8 cellular contexts compared by ENCODE assay signal in the genomic region with DNA sequence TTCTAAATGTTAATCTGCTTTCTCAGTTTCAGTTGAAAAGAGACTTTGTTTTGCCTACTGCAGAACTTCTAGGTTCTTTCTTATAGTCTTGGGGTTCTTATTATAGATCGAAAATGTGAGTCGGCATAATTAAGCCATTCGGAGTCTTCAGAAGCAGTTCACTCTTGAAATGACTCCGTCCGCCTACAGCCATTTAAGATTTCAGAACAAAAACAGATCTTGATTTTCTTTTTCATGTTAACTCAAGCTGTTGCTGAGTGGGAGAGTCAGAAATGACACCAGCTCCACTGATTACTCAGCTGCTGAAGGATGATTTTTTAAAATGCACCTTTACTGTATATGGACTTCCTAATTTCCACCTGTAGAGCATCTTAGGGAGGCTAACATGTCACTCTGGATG. TPM values are rescaled to one million over a fixed set of nuclear protein-coding genes. Genes with fewer than 3 reads are reported as not detected.
A peak's percentile ranks its signal among the peaks of the same experiment; 100 is the strongest.
DNase-seq lines count a peak whose midpoint lies in the region; ATAC-seq, FAIRE-seq and TF ChIP-seq lines count a peak whose summit lies in the region.

No MANE protein-coding gene starts in this region.

- H3K27ac ChIP-seq in GM12878 (ENCODE audit: control insufficient read depth, insufficient read depth) (peak overlapping the region; percentile 41; the same call in 1 of the 2 replicates), upper lobe of right lung (no peak overlapping the region)

- DNase-seq in activated T-cell treated with anti-CD3 and anti-CD28 coated beads for 24 hours (ENCODE audit: low read depth) = peak; percentile 62
- no peak for DNase-seq in activated T-cell treated with anti-CD3 and anti-CD28 coated beads, Interleukin-2, amount 50 U/mL, for 1 hour
- DNase-seq in GM12878 (ENCODE audit: low read depth, low spot score) = peak; percentile 93
- no peak for DNase-seq in upper lobe of right lung
- DNase-seq in occipital lobe (lab: John Stamatoyannopoulos, UW) = no peak
- DNase-seq in glomerular visceral epithelial cell (ENCODE audit: extremely low spot score) = no peak
- no peak for DNase-seq in NCI-H2029 treated with DMSO at 0.1 percent for 48 hours (lab: John Stamatoyannopoulos, UW)

- RAD21 ChIA-PET in GM12878 (lab: Charles Lee; ENCODE audit: unreplicated experiment) = interaction anchor here (0.9 to 2.8 kb wide), 10 partner anchors 12 to 121 kb away, joined by 3 to 22 read pairs (median 4); no protein-coding TSS in a partner anchor

- H3K27me3 ChIP-seq in GM12878 (replicated peaks in 1 of 2; ENCODE audit: control insufficient read depth in 2 of 2, insufficient read depth in 2 of 2, low read length in 1 of 2) = no peaks in the 10 kb centered on the region; a peak in 1 of 4 replicates
- H3K27me3 ChIP-seq in upper lobe of right lung = peaks cover 23% of the 10 kb centered on the region

- peak; percentile 81 for FAIRE-seq in GM12878 (lab: Jason Lieb, UNC)

- peak; percentile 59 for ATAC-seq in HG03135 (IDR thresholded peaks at IDR 0.05; ENCODE audit: unreplicated experiment)
- ATAC-seq in GM12878 = peak; percentile 52
- ATAC-seq in upper lobe of right lung = no peak

- intact Hi-C loops in GM12878 (cut with micrococcal nuclease; ENCODE audit: unreplicated experiment) = loop anchor here (1.0 to 5.0 kb wide), 4 partner anchors 43 to 455 kb away; no protein-coding TSS in a partner anchor
- intact Hi-C loops in upper lobe of right lung (cut with DNase I) = no loop called here

- H3K9ac ChIP-seq in GM12878 (ENCODE audit: control insufficient read depth, insufficient read depth, low read length) = no peak overlapping the region

- no TSS peak for BruUV-seq in GM12878 (replicated peaks; lab: Mats Ljungman, UMichigan)

- TF ChIP-seq CTCF in GM12878 (IDR thresholded peaks at IDR 0.05 in 2 of 3, conservative IDR thresholded peaks at IDR 0.05 in 1 of 3; ENCODE audit: control insufficient read depth in 2 of 3, extremely low read depth in 1 of 3, insufficient read depth in 1 of 3, low read depth in 3 of 3, low read length in 3 of 3) (no peak), upper lobe of right lung (IDR thresholded peaks at IDR 0.05) (no peak)

- SMC1A ChIA-PET in GM12878 (lab: Charles Lee; ENCODE audit: uncharacterized antibody, unreplicated experiment) = interaction anchor here (0.5 to 3.4 kb wide), 16 partner anchors 10 to 1146 kb away, joined by 3 to 22 read pairs (median 6); no protein-coding TSS in a partner anchor

- no peak overlapping the region for H2AFZ ChIP-seq in GM12878 (ENCODE audit: control insufficient read depth, low read depth, low read length)

- POLR2A ChIA-PET in GM12878 (lab: Charles Lee) = interaction anchor here (0.6 to 1.8 kb wide), 3 partner anchors 10 to 142 kb away, joined by 4 to 7 read pairs (median 5); no protein-coding TSS in a partner anchor

- no peak for TF ChIP-seq POLR2A in GM12878 (IDR thresholded peaks at IDR 0.05; ENCODE audit: low read depth, low read length)

- H3K4me1 ChIP-seq in GM12878 (ENCODE audit: control insufficient read depth, insufficient read depth, low read length) (peaks cover 56% of the 10 kb centered on the region), upper lobe of right lung (peaks cover 24% of the 10 kb centered on the region)

- peak overlapping the region; percentile 22; the same call in 1 of the 2 replicates for H3K4me3 ChIP-seq in GM12878
- H3K4me3 ChIP-seq in upper lobe of right lung = peak overlapping the region; percentile 51

- H3K36me3 ChIP-seq in GM12878 (ENCODE audit: control insufficient read depth in 2 of 2, insufficient read depth in 2 of 2, low read length in 1 of 2) (peaks cover 3 to 21% of the 10 kb centered on the region in 2 experiments), upper lobe of right lung (peaks cover 26% of the 10 kb centered on the region)

- H3K79me2 ChIP-seq in GM12878 (ENCODE audit: control insufficient read depth, insufficient read depth, low read length) = peaks cover 34% of the 10 kb centered on the region

- CTCF ChIA-PET in GM12878 (lab: Yijun Ruan, JAX) = interaction anchor here (1.4 to 2.3 kb wide), 4 partner anchors 9 to 121 kb away, joined by 3 to 8 read pairs (median 5); no protein-coding TSS in a partner anchor

- H4K20me1 ChIP-seq in GM12878 (ENCODE audit: control insufficient read depth, insufficient read depth) = peaks cover 5% of the 10 kb centered on the region

- in situ Hi-C loops in GM12878 (cut with MboI) = loop anchor here (10.0 kb wide), 1 partner anchor 63 kb away; no protein-coding TSS in a partner anchor

- 2% methylated on average over 5 of the region's 5 CpGs for WGBS in GM12878 (ENCODE audit: insufficient coverage, insufficient replicate concordance, low lambda C conversion rate, missing lambda C conversion rate)

- H3K9me3 ChIP-seq in GM12878 (replicated peaks; ENCODE audit: control insufficient read depth, insufficient read depth, low read length) = no peaks in the 10 kb centered on the region; the same call in 1 of the 3 replicates
- H3K9me3 ChIP-seq in upper lobe of right lung = no peaks in the 10 kb centered on the region

- TF ChIP-seq EP300 in GM12878 (IDR thresholded peaks at IDR 0.05; ENCODE audit: borderline replicate concordance in 1 of 2, control insufficient read depth in 1 of 2, low read depth in 2 of 2, low read length in 2 of 2) = peak; percentile 90 to 93

- TF ChIP-seq RAD21 in GM12878 (IDR thresholded peaks at IDR 0.05; ENCODE audit: insufficient read depth, low read depth, low read length) = peak; percentile 29; the same call in 1 of the 2 replicates

- H3K4me2 ChIP-seq in GM12878 (ENCODE audit: control insufficient read depth, insufficient read depth) = no peak overlapping the region; the same call in 1 of the 2 replicates

TF ChIP-seq in GM12878, 131 proteins besides CTCF, POLR2A, EP300 and RAD21 (continues in another document):
- TF ChIP-seq POU2F2 (IDR thresholded peaks at IDR 0.05; ENCODE audit: borderline replicate concordance, low read depth, low read length) (peak; percentile 96), CREB1 (IDR thresholded peaks at IDR 0.05; ENCODE audit: low read depth) (peak; percentile 69), MTA3 (IDR thresholded peaks at IDR 0.05; ENCODE audit: borderline replicate concordance, low read length) (peak; percentile 96; the same call in 1 of the 2 replicates), NR2F1 (conservative IDR thresholded peaks at IDR 0.05) (peak; percentile 94), TCF7 (IDR thresholded peaks at IDR 0.05; ENCODE audit: borderline replicate concordance) (peak; percentile 83), WRNIP1 (IDR thresholded peaks at IDR 0.05; ENCODE audit: borderline replicate concordance, low read depth, low read length) (no peak), MEF2A (IDR thresholded peaks at IDR 0.05; ENCODE audit: insufficient read depth, low read depth, low read length) (peak; percentile 99), JUND (IDR thresholded peaks at IDR 0.05; ENCODE audit: low read depth, low read length) (peak; percentile 93), PAX5 (IDR thresholded peaks at IDR 0.05; ENCODE audit: borderline replicate concordance, low read depth, low read length) (peak; percentile 97), ZZZ3 (IDR thresholded peaks at IDR 0.05; ENCODE audit: control insufficient read depth, insufficient read length, low read depth) (no peak), NBN (IDR thresholded peaks at IDR 0.05) (0 out of 2 replicates have a peak, but pooled peaks have one; percentile 43), TAF1 (IDR thresholded peaks at IDR 0.05; ENCODE audit: borderline replicate concordance, low read depth, low read length) (no peak)
- TF ChIP-seq, protein P1, sequence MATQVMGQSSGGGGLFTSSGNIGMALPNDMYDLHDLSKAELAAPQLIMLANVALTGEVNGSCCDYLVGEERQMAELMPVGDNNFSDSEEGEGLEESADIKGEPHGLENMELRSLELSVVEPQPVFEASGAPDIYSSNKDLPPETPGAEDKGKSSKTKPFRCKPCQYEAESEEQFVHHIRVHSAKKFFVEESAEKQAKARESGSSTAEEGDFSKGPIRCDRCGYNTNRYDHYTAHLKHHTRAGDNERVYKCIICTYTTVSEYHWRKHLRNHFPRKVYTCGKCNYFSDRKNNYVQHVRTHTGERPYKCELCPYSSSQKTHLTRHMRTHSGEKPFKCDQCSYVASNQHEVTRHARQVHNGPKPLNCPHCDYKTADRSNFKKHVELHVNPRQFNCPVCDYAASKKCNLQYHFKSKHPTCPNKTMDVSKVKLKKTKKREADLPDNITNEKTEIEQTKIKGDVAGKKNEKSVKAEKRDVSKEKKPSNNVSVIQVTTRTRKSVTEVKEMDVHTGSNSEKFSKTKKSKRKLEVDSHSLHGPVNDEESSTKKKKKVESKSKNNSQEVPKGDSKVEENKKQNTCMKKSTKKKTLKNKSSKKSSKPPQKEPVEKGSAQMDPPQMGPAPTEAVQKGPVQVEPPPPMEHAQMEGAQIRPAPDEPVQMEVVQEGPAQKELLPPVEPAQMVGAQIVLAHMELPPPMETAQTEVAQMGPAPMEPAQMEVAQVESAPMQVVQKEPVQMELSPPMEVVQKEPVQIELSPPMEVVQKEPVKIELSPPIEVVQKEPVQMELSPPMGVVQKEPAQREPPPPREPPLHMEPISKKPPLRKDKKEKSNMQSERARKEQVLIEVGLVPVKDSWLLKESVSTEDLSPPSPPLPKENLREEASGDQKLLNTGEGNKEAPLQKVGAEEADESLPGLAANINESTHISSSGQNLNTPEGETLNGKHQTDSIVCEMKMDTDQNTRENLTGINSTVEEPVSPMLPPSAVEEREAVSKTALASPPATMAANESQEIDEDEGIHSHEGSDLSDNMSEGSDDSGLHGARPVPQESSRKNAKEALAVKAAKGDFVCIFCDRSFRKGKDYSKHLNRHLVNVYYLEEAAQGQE (IDR thresholded peaks at IDR 0.05; ENCODE audit: low read depth, low read length) = peak; percentile 45; the same call in 1 of the 2 replicates

RNA-seq across cellular contexts. Expression of gene PRDM1, which starts 15.9 kb away (rescaled TPM):
- total RNA-seq in GM12878 (2013; cell fraction: nucleolus; rRNA removed) = 7.9 and 9.9 TPM in 2 replicates
- total RNA-seq in GM12878 (2014; rRNA removed) (3.7 and 4.0 TPM in 2 replicates), GM12878 (2014; rRNA removed; fragmentation: Illumina TruSeq; extraction: Trizol) (4.0 and 4.1 TPM in 2 replicates), GM12878 (2021) (7.7 and 8.4 TPM in 2 replicates), upper lobe of right lung (17.5 TPM), occipital lobe (1.4 TPM)
- polyA plus RNA-seq in GM12878 (2011; ENCODE audit: low read depth) = 8.1 TPM
- polyA plus RNA-seq in GM12878 (2011; rRNA removed) (4.0 and 4.2 TPM in 2 replicates), GM12878 (2014; fragmentation: Illumina TruSeq; extraction: Trizol) (5.1 and 6.4 TPM in 2 replicates), GM12878 (2014; fragmentation: Nextera tagmentation; extraction: Ambion mirVana) (1 to 10 TPM; 1.9 to 2.8 TPM), GM12878 (2014; rRNA removed) (2.0 and 4.0 TPM in 2 replicates), GM12878 (2016; fragmentation: Nextera tagmentation; extraction: Ambion mirVana) (10 to 100 TPM; 13.6 to 15.8 TPM)
- polyA plus RNA-seq in GM12878 (2011; cell fraction: cytosol; rRNA removed) = 3.8 and 4.5 TPM in 2 replicates
- polyA plus RNA-seq in GM12878 (2011; cell fraction: nucleus; rRNA removed) = 7.9 and 9.8 TPM in 2 replicates
- 11.0 and 12.0 TPM in 2 replicates for polyA plus RNA-seq in GM12878 (2012)
- polyA minus RNA-seq in GM12878 (2011; rRNA and poly(A)+ RNA removed) = 8.2 and 10.9 TPM in 2 replicates
- 3.6 and 6.0 TPM in 2 replicates for polyA minus RNA-seq in GM12878 (2011; cell fraction: cytosol; rRNA and poly(A)+ RNA removed)
- polyA minus RNA-seq in GM12878 (2011; cell fraction: nucleus; rRNA and poly(A)+ RNA removed) = 13.5 and 21.5 TPM in 2 replicates

Comparison
In these comparisons a context has a peak if more than half of its experiments do, and no peak if none do; other contexts are left out.
1. DNase-seq: peak in activated T-cell treated with anti-CD3 and anti-CD28 coated beads for 24 hours (single experiment) and GM12878 (single experiment); none in activated T-cell treated with anti-CD3 and anti-CD28 coated beads, Interleukin-2, amount 50 U/mL, for 1 hour (single experiment), upper lobe of right lung (single experiment), occipital lobe (single experiment), glomerular visceral epithelial cell (single experiment) and NCI-H2029 treated with DMSO at 0.1 percent for 48 hours (single experiment).